ENCODE assay signal across 1 cellular context in the genomic region with DNA sequence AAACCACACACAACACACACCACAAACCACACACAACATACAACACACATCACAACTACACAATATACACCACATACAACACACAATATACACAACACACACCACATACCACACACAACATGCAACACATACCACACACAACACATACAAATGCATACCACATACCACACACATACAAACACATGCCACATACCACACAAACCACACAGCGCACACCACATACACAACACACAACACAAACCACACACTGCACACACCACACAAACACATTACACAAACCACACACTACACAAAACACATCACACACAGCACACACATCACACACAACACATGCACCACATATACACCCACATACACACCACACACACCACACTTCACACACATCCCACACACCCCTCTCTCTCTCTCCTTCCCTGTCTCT.
TF ChIP-seq lines count a peak whose summit lies in the region.

No MANE protein-coding gene starts in this region.

TF ChIP-seq in K562, 482 proteins besides CTCF, POLR2A, EP300 and RAD21 (continued from another document and continues in another):
- TF ChIP-seq BRD9 (IDR thresholded peaks at IDR 0.05; ENCODE audit: low read depth, partially characterized antibody) (peak; percentile 17), DNMT1 (IDR thresholded peaks at IDR 0.05) (no peak), MCM2 (IDR thresholded peaks at IDR 0.05; ENCODE audit: low read depth) (no peak), ADNP (tag; IDR thresholded peaks at IDR 0.05) (peak; percentile 46), NRF1 (conservative IDR thresholded peaks at IDR 0.05 in 1 of 2, IDR thresholded peaks at IDR 0.05 in 1 of 2) (no peak), CEBPB (tag; IDR thresholded peaks at IDR 0.05) (no peak), CHD4 (IDR thresholded peaks at IDR 0.05; ENCODE audit: insufficient read depth, insufficient replicate concordance, low read depth, low read length, poor library complexity, severe bottlenecking) (no peak), TAL1 (IDR thresholded peaks at IDR 0.05) (no peak), CC2D1A (IDR thresholded peaks at IDR 0.05) (no peak), SIX5 (IDR thresholded peaks at IDR 0.05; ENCODE audit: borderline replicate concordance in 1 of 2, insufficient read depth in 1 of 2, low read depth in 1 of 2, low read length in 2 of 2) (no peak), SMARCA5 (IDR thresholded peaks at IDR 0.05) (peak; percentile 14; the same call in 1 of the 2 replicates), HDAC3 (IDR thresholded peaks at IDR 0.05; ENCODE audit: borderline replicate concordance, partially characterized antibody) (no peak), ZNF507 (tag; conservative IDR thresholded peaks at IDR 0.05) (no peak), ZBTB17 (CRISPR knock-in tag; IDR thresholded peaks at IDR 0.05) (no peak), GTF2F1 (IDR thresholded peaks at IDR 0.05; ENCODE audit: low read depth, low read length) (no peak), ZNF282 (CRISPR knock-in tag; IDR thresholded peaks at IDR 0.05) (no peak), ETS2 (tag; IDR thresholded peaks at IDR 0.05; ENCODE audit: borderline replicate concordance, poor library complexity, severe bottlenecking) (no peak), ZNF354B (CRISPR knock-in tag; IDR thresholded peaks at IDR 0.05) (no peak), HDAC1 (IDR thresholded peaks at IDR 0.05) (peak in 1 of 2 experiments; percentile 14; a peak in 1 of 4 replicates), HDAC8 (tag; IDR thresholded peaks at IDR 0.05) (no peak), HDAC6 (IDR thresholded peaks at IDR 0.05; ENCODE audit: low read depth, low read length) (0 out of 2 replicates have a peak, but pooled peaks have one; percentile 34), NCOA4 (IDR thresholded peaks at IDR 0.05; ENCODE audit: partially characterized antibody) (peak; percentile 41), EHMT2 (IDR thresholded peaks at IDR 0.05) (0 out of 2 replicates have a peak, but pooled peaks have one; percentile 9), C11orf30 (IDR thresholded peaks at IDR 0.05; ENCODE audit: low read depth) (no peak), OTX1 (CRISPR knock-in tag; IDR thresholded peaks at IDR 0.05) (peak; percentile 86), ELF2 (CRISPR knock-in tag; IDR thresholded peaks at IDR 0.05) (no peak), TRIM24 (IDR thresholded peaks at IDR 0.05) (peak; percentile 10 to 41; a peak in 1 of 4 replicates), XRCC3 (IDR thresholded peaks at IDR 0.05) (no peak), ELF4 (CRISPR knock-in tag; IDR thresholded peaks at IDR 0.05) (no peak), SUPT5H (IDR thresholded peaks at IDR 0.05) (no peak), CTBP1 (IDR thresholded peaks at IDR 0.05; ENCODE audit: borderline replicate concordance) (no peak), YBX1 (IDR thresholded peaks at IDR 0.05) (peak; percentile 58; the same call in 1 of the 2 replicates), ZNF324 (CRISPR knock-in tag; IDR thresholded peaks at IDR 0.05) (no peak), BRCA1 (IDR thresholded peaks at IDR 0.05) (no peak), BRCA1 (CRISPR knock-in tag; IDR thresholded peaks at IDR 0.05) (0 out of 2 replicates have a peak, but pooled peaks have one; percentile 31), ZNF764 (CRISPR knock-in tag; IDR thresholded peaks at IDR 0.05; ENCODE audit: low read depth) (no peak)
- TF ChIP-seq, protein P1, sequence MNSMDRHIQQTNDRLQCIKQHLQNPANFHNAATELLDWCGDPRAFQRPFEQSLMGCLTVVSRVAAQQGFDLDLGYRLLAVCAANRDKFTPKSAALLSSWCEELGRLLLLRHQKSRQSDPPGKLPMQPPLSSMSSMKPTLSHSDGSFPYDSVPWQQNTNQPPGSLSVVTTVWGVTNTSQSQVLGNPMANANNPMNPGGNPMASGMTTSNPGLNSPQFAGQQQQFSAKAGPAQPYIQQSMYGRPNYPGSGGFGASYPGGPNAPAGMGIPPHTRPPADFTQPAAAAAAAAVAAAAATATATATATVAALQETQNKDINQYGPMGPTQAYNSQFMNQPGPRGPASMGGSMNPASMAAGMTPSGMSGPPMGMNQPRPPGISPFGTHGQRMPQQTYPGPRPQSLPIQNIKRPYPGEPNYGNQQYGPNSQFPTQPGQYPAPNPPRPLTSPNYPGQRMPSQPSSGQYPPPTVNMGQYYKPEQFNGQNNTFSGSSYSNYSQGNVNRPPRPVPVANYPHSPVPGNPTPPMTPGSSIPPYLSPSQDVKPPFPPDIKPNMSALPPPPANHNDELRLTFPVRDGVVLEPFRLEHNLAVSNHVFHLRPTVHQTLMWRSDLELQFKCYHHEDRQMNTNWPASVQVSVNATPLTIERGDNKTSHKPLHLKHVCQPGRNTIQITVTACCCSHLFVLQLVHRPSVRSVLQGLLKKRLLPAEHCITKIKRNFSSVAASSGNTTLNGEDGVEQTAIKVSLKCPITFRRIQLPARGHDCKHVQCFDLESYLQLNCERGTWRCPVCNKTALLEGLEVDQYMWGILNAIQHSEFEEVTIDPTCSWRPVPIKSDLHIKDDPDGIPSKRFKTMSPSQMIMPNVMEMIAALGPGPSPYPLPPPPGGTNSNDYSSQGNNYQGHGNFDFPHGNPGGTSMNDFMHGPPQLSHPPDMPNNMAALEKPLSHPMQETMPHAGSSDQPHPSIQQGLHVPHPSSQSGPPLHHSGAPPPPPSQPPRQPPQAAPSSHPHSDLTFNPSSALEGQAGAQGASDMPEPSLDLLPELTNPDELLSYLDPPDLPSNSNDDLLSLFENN (IDR thresholded peaks at IDR 0.05; ENCODE audit: low read depth in 2 of 2, low read length in 2 of 2), result no peak
- TF ChIP-seq, protein P2, sequence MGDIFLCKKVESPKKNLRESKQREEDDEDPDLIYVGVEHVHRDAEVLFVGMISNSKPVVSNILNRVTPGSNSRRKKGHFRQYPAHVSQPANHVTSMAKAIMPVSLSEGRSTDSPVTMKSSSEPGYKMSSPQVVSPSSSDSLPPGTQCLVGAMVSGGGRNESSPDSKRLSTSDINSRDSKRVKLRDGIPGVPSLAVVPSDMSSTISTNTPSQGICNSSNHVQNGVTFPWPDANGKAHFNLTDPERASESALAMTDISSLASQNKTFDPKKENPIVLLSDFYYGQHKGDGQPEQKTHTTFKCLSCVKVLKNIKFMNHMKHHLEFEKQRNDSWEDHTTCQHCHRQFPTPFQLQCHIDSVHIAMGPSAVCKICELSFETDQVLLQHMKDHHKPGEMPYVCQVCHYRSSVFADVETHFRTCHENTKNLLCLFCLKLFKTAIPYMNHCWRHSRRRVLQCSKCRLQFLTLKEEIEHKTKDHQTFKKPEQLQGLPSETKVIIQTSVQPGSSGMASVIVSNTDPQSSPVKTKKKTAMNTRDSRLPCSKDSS (IDR thresholded peaks at IDR 0.05; ENCODE audit: low read depth, partially characterized antibody), result peak; percentile 9
- TF ChIP-seq, protein P3, sequence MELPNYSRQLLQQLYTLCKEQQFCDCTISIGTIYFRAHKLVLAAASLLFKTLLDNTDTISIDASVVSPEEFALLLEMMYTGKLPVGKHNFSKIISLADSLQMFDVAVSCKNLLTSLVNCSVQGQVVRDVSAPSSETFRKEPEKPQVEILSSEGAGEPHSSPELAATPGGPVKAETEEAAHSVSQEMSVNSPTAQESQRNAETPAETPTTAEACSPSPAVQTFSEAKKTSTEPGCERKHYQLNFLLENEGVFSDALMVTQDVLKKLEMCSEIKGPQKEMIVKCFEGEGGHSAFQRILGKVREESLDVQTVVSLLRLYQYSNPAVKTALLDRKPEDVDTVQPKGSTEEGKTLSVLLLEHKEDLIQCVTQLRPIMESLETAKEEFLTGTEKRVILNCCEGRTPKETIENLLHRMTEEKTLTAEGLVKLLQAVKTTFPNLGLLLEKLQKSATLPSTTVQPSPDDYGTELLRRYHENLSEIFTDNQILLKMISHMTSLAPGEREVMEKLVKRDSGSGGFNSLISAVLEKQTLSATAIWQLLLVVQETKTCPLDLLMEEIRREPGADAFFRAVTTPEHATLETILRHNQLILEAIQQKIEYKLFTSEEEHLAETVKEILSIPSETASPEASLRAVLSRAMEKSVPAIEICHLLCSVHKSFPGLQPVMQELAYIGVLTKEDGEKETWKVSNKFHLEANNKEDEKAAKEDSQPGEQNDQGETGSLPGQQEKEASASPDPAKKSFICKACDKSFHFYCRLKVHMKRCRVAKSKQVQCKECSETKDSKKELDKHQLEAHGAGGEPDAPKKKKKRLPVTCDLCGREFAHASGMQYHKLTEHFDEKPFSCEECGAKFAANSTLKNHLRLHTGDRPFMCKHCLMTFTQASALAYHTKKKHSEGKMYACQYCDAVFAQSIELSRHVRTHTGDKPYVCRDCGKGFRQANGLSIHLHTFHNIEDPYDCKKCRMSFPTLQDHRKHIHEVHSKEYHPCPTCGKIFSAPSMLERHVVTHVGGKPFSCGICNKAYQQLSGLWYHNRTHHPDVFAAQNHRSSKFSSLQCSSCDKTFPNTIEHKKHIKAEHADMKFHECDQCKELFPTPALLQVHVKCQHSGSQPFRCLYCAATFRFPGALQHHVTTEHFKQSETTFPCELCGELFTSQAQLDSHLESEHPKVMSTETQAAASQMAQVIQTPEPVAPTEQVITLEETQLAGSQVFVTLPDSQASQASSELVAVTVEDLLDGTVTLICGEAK (IDR thresholded peaks at IDR 0.05), result no peak
- TF ChIP-seq, protein P3 (CRISPR knock-in tag; IDR thresholded peaks at IDR 0.05), result no peak
- TF ChIP-seq, protein P4, sequence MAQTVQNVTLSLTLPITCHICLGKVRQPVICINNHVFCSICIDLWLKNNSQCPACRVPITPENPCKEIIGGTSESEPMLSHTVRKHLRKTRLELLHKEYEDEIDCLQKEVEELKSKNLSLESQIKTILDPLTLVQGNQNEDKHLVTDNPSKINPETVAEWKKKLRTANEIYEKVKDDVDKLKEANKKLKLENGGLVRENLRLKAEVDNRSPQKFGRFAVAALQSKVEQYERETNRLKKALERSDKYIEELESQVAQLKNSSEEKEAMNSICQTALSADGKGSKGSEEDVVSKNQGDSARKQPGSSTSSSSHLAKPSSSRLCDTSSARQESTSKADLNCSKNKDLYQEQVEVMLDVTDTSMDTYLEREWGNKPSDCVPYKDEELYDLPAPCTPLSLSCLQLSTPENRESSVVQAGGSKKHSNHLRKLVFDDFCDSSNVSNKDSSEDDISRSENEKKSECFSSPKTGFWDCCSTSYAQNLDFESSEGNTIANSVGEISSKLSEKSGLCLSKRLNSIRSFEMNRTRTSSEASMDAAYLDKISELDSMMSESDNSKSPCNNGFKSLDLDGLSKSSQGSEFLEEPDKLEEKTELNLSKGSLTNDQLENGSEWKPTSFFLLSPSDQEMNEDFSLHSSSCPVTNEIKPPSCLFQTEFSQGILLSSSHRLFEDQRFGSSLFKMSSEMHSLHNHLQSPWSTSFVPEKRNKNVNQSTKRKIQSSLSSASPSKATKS (CRISPR knock-in tag; IDR thresholded peaks at IDR 0.05), result no peak
- TF ChIP-seq, protein P5, sequence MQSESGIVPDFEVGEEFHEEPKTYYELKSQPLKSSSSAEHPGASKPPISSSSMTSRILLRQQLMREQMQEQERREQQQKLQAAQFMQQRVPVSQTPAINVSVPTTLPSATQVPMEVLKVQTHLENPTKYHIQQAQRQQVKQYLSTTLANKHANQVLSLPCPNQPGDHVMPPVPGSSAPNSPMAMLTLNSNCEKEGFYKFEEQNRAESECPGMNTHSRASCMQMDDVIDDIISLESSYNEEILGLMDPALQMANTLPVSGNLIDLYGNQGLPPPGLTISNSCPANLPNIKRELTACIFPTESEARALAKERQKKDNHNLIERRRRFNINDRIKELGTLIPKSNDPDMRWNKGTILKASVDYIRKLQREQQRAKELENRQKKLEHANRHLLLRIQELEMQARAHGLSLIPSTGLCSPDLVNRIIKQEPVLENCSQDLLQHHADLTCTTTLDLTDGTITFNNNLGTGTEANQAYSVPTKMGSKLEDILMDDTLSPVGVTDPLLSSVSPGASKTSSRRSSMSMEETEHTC (IDR thresholded peaks at IDR 0.05), result no peak
- TF ChIP-seq, protein P6, sequence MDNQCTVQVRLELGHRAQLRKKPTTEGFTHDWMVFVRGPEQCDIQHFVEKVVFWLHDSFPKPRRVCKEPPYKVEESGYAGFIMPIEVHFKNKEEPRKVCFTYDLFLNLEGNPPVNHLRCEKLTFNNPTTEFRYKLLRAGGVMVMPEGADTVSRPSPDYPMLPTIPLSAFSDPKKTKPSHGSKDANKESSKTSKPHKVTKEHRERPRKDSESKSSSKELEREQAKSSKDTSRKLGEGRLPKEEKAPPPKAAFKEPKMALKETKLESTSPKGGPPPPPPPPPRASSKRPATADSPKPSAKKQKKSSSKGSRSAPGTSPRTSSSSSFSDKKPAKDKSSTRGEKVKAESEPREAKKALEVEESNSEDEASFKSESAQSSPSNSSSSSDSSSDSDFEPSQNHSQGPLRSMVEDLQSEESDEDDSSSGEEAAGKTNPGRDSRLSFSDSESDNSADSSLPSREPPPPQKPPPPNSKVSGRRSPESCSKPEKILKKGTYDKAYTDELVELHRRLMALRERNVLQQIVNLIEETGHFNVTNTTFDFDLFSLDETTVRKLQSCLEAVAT (IDR thresholded peaks at IDR 0.05), result peak; percentile 54 to 57; a peak in 2 of 4 replicates
- TF ChIP-seq, protein P7, sequence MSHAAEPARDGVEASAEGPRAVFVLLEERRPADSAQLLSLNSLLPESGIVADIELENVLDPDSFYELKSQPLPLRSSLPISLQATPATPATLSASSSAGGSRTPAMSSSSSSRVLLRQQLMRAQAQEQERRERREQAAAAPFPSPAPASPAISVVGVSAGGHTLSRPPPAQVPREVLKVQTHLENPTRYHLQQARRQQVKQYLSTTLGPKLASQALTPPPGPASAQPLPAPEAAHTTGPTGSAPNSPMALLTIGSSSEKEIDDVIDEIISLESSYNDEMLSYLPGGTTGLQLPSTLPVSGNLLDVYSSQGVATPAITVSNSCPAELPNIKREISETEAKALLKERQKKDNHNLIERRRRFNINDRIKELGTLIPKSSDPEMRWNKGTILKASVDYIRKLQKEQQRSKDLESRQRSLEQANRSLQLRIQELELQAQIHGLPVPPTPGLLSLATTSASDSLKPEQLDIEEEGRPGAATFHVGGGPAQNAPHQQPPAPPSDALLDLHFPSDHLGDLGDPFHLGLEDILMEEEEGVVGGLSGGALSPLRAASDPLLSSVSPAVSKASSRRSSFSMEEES (CRISPR knock-in tag; IDR thresholded peaks at IDR 0.05), result no peak
